In genomic region chr14:55848964-55849363, GRCh38 we compare ENCODE assay signal across 24 cellular contexts.
DNase-seq lines count a peak whose midpoint lies in the region; ATAC-seq and TF ChIP-seq lines count a peak whose summit lies in the region.
"Had no signal": no experiment of that assay in that cellular context is flagged by ENCODE, and none has a peak within 500 bp of the region (broad histone marks: within the 10 kb centered on the region; RNA-seq: fewer than 3 reads in every experiment).

No MANE protein-coding gene starts in this region.

- H3K27ac ChIP-seq in VCaP (peak overlapping the region; percentile 71; the same call in 1 of the 2 replicates), left lung (no peak overlapping the region), foreskin keratinocyte (no peak overlapping the region)
- H3K27ac ChIP-seq: 22Rv1; A549; BLaER1 treated with 17β-estradiol and CSF1 and Interleukin-3, amounts not matched to agents 10 nM and 100 nM; GM23248 had no signal

- TF ChIP-seq CTCF in VCaP (conservative IDR thresholded peaks at IDR 0.05), result no peak
- TF ChIP-seq CTCF in left lung (IDR thresholded peaks at IDR 0.05), result no peak
- no peak for TF ChIP-seq CTCF in foreskin keratinocyte (conservative IDR thresholded peaks at IDR 0.05)

- ATAC-seq in stimulated activated naive CD8-positive, alpha-beta T cell treated with anti-CD3 and anti-CD28 coated beads, Interleukin-15, amount 100 ng/mL, for 72 hours, result peak; percentile 50
- ATAC-seq in stimulated activated naive CD8-positive, alpha-beta T cell treated with anti-CD3 and anti-CD28 coated beads, Interleukin-15, Interleukin-2, amounts not matched to agents 100 U/mL and 50 U/mL, for 24 hours, result no peak
- ATAC-seq in left lung (no peak), foreskin keratinocyte (no peak), T-cell (replicated peaks in 1 of 4) (no peak)
- ATAC-seq: A549 had no signal

- no peak overlapping the region for H3K4me3 ChIP-seq in left lung
- H3K4me3 ChIP-seq: A549; BLaER1 treated with 17β-estradiol and CSF1 and Interleukin-3, amounts not matched to agents 10 nM and 100 nM; GM23248 had no signal

- H3K4me1 ChIP-seq in left lung (no peaks in the 10 kb centered on the region), foreskin keratinocyte (no peaks in the 10 kb centered on the region)
- H3K4me1 ChIP-seq: BE2C had no signal

- H3K27ac Mint-ChIP-seq in stimulated activated naive CD8-positive, alpha-beta T cell treated with anti-CD3 and anti-CD28 coated beads, Interleukin-15, amount 100 ng/mL, for 72 hours, result no peak overlapping the region
- H3K27ac Mint-ChIP-seq in T-cell, result no peak overlapping the region
- H3K27ac Mint-ChIP-seq: CD4-positive, alpha-beta T cell; CD8-positive, alpha-beta memory T cell had no signal

- no peaks in the 10 kb centered on the region for H3K4me1 Mint-ChIP-seq in stimulated activated naive CD8-positive, alpha-beta T cell treated with anti-CD3 and anti-CD28 coated beads, Interleukin-15, amount 100 ng/mL, for 72 hours
- H3K4me1 Mint-ChIP-seq in T-cell, result no peaks in the 10 kb centered on the region
- H3K4me1 Mint-ChIP-seq: CD14-positive monocyte; CD8-positive, alpha-beta memory T cell had no signal

- peaks cover 6% of the 10 kb centered on the region for H3K27me3 Mint-ChIP-seq in stimulated activated naive CD8-positive, alpha-beta T cell treated with anti-CD3 and anti-CD28 coated beads, Interleukin-15, amount 100 ng/mL, for 72 hours
- peaks cover 0 to 1% of the 10 kb centered on the region in 2 donors for H3K27me3 Mint-ChIP-seq in T-cell

- intact Hi-C loops in left lung (cut with DNase I), result no loop called here

- POLR2A ChIA-PET in T-cell (lab: Charles Lee), result no interaction called here

- CTCF ChIA-PET in T-cell (lab: Charles Lee), result no interaction called here

- no peaks in the 10 kb centered on the region for H3K36me3 Mint-ChIP-seq in T-cell
- H3K36me3 Mint-ChIP-seq: CD14-positive monocyte; CD8-positive, alpha-beta memory T cell had no signal

- no peaks in the 10 kb centered on the region for H3K27me3 ChIP-seq in left lung
- peaks cover 5% of the 10 kb centered on the region for H3K27me3 ChIP-seq in foreskin keratinocyte
- H3K27me3 ChIP-seq: BE2C; BLaER1 treated with 17β-estradiol and CSF1 and Interleukin-3, amounts not matched to agents 10 nM and 100 nM had no signal

- H3K9me3 Mint-ChIP-seq in stimulated activated naive CD8-positive, alpha-beta T cell treated with anti-CD3 and anti-CD28 coated beads, Interleukin-15, amount 100 ng/mL, for 72 hours, result no peaks in the 10 kb centered on the region
- H3K9me3 Mint-ChIP-seq in T-cell, result no peaks in the 10 kb centered on the region
- H3K9me3 Mint-ChIP-seq: CD4-positive, alpha-beta T cell had no signal

- H3K4me3 Mint-ChIP-seq in stimulated activated naive CD8-positive, alpha-beta T cell treated with anti-CD3 and anti-CD28 coated beads, Interleukin-15, amount 100 ng/mL, for 72 hours, result no peak overlapping the region
- no peak overlapping the region for H3K4me3 Mint-ChIP-seq in T-cell
- H3K4me3 Mint-ChIP-seq: CD14-positive monocyte; CD4-positive, alpha-beta T cell; CD8-positive, alpha-beta memory T cell had no signal

- no peak for DNase-seq in stimulated activated naive CD8-positive, alpha-beta T cell treated with anti-CD3 and anti-CD28 coated beads, Interleukin-15, amount 100 ng/mL, for 72 hours
- DNase-seq in stimulated activated naive CD8-positive, alpha-beta T cell treated with anti-CD3 and anti-CD28 coated beads, Interleukin-15, Interleukin-2, amounts not matched to agents 100 U/mL and 50 U/mL, for 24 hours, result no peak
- DNase-seq in foreskin melanocyte (peak; percentile 74), left lung (no peak), foreskin keratinocyte (no peak), T-cell (no peak)
- DNase-seq: ACHN; AML-193; BE2C; Calu3; CD4-positive, alpha-beta T cell; CD8-positive, alpha-beta memory T cell; COR-L47; DMS53; DMS79 treated with DMSO at 0.1 percent for 48 hours; GF-D8; GM23248; H7; HCEC 1CT had no signal

- no peaks in the 10 kb centered on the region for H3K36me3 ChIP-seq in left lung
- H3K36me3 ChIP-seq: BE2C; BLaER1 treated with 17β-estradiol and CSF1 and Interleukin-3, amounts not matched to agents 10 nM and 100 nM had no signal

- H3K9me3 ChIP-seq in left lung, result no peaks in the 10 kb centered on the region
- H3K9me3 ChIP-seq: A549, BE2C had no signal
